In genomic region chr16:75462804-75463203, GRCh38 we compare ENCODE assay signal across 1 cellular context.
TF ChIP-seq lines count a peak whose summit lies in the region.

No MANE protein-coding gene starts in this region.

TF ChIP-seq in GM23338, 12 proteins besides CTCF, POLR2A, EP300 and RAD21 (continued from another document):
- TF ChIP-seq ZNF462 (CRISPR knock-in tag; IDR thresholded peaks at IDR 0.05) (no peak), POLR2AphosphoS5 (IDR thresholded peaks at IDR 0.05; ENCODE audit: low read depth) (no peak), EZH2phosphoT487 (IDR thresholded peaks at IDR 0.05; ENCODE audit: unreplicated experiment) (no peak), CREB1 (CRISPR knock-in tag; IDR thresholded peaks at IDR 0.05; ENCODE audit: low read depth) (no peak), JUNB (IDR thresholded peaks at IDR 0.05; ENCODE audit: unreplicated experiment) (no peak)
